Comparison of ENCODE assay signal across 8 cellular contexts in genomic region chrX:54358424-54359211, GRCh38. TPM values are rescaled to one million over a fixed set of nuclear protein-coding genes. Genes with fewer than 3 reads are reported as not detected.
A peak's percentile ranks its signal among the peaks of the same experiment; 100 is the strongest.
DNase-seq lines count a peak whose midpoint lies in the region; ATAC-seq, FAIRE-seq and TF ChIP-seq lines count a peak whose summit lies in the region.

No MANE protein-coding gene starts in this region.

- ATAC-seq in HG02798 (IDR thresholded peaks at IDR 0.05; ENCODE audit: poor library complexity, unreplicated experiment) (peak; percentile 58), PC-3 (no peak), pancreas (peak; percentile 46 to 78 (median 65)), HG03097 (IDR thresholded peaks at IDR 0.05; ENCODE audit: low FRiP score, unreplicated experiment) (no peak)
- ATAC-seq in activated naive CD8-positive, alpha-beta T cell treated with anti-CD3 and anti-CD28 coated beads, Interleukin-2, amount 50 U/mL, for 24 hours = peak; percentile 48

- no peak overlapping the region for H3K27ac ChIP-seq in PC-3 (ENCODE audit: low read length)
- peak overlapping the region; percentile 94 for H3K27ac ChIP-seq in cardiac muscle cell
- peak overlapping the region in 3 of 4 donors; percentile 2 to 51 (median 28) for H3K27ac ChIP-seq in pancreas

- no peaks in the 10 kb centered on the region for H3K9me3 Mint-ChIP-seq in activated naive CD8-positive, alpha-beta T cell treated with anti-CD3 and anti-CD28 coated beads, Interleukin-2, amount 50 U/mL, for 24 hours

- H3K9me3 ChIP-seq in PC-3 (ENCODE audit: low read length) (no peaks in the 10 kb centered on the region), cardiac muscle cell (ENCODE audit: low read depth) (no peaks in the 10 kb centered on the region), pancreas (no peaks in the 10 kb centered on the region)

- H4K20me1 ChIP-seq in PC-3 (ENCODE audit: low read length) = no peaks in the 10 kb centered on the region

- H3K27ac Mint-ChIP-seq in activated naive CD8-positive, alpha-beta T cell treated with anti-CD3 and anti-CD28 coated beads, Interleukin-2, amount 50 U/mL, for 24 hours = no peak overlapping the region

- FAIRE-seq in pancreas (lab: Jason Lieb, UNC) = no peak
- no peak for FAIRE-seq in urothelium cell line (lab: Jason Lieb, UNC)

- peak overlapping the region; percentile 87 for H3K4me2 ChIP-seq in PC-3 (ENCODE audit: low read length)

- no peaks in the 10 kb centered on the region for H3K36me3 ChIP-seq in PC-3 (ENCODE audit: low read depth, low read length)
- H3K36me3 ChIP-seq in cardiac muscle cell = no peaks in the 10 kb centered on the region
- no peaks in the 10 kb centered on the region for H3K36me3 ChIP-seq in pancreas

- peaks cover 22% of the 10 kb centered on the region for H3K4me1 Mint-ChIP-seq in activated naive CD8-positive, alpha-beta T cell treated with anti-CD3 and anti-CD28 coated beads, Interleukin-2, amount 50 U/mL, for 24 hours

- intact Hi-C loops in PC-3 (cut with micrococcal nuclease) (no loop called here), pancreas (cut with DNase I) (no loop called here)

- H2AFZ ChIP-seq in PC-3 (ENCODE audit: low read length) = peak overlapping the region; percentile 89; the same call in 1 of the 2 replicates

- no peak overlapping the region for H3K9ac ChIP-seq in PC-3 (ENCODE audit: low read length)

- H3K4me1 ChIP-seq in PC-3 (ENCODE audit: insufficient read depth, low read length) (no peaks in the 10 kb centered on the region), cardiac muscle cell (ENCODE audit: low read depth) (no peaks in the 10 kb centered on the region), pancreas (no peaks in the 10 kb centered on the region)

- 10 to 42% methylated on average over 54 of the region's 54 CpGs for WGBS in pancreas, 2 donors

- H3K27me3 Mint-ChIP-seq in activated naive CD8-positive, alpha-beta T cell treated with anti-CD3 and anti-CD28 coated beads, Interleukin-2, amount 50 U/mL, for 24 hours = peaks cover 36% of the 10 kb centered on the region

- peak; percentile 83 for DNase-seq in Ammon's horn (ENCODE audit: low spot score)
- no peak for DNase-seq in PC-3
- DNase-seq in activated naive CD8-positive, alpha-beta T cell treated with anti-CD3 and anti-CD28 coated beads, Interleukin-2, amount 50 U/mL, for 24 hours = peak; percentile 46
- DNase-seq in cardiac muscle cell (ENCODE audit: low read depth in 1 of 2, low spot score in 1 of 2) = peak; percentile 82 to 87
- DNase-seq in pancreas = peak; percentile 26 to 61 (median 44)
- peak; percentile 63 for DNase-seq in urothelium cell line (ENCODE audit: low spot score)

- POLR2A ChIA-PET in PC-3 (lab: Charles Lee; ENCODE audit: unreplicated experiment) = no interaction called here

- peak overlapping the region; percentile 69; the same call in 1 of the 2 replicates for H3K4me3 ChIP-seq in PC-3 (ENCODE audit: low read length)
- peak overlapping the region; percentile 64 for H3K4me3 ChIP-seq in cardiac muscle cell
- H3K4me3 ChIP-seq in pancreas = peak overlapping the region in 3 of 4 donors; percentile 30 to 46 (median 31)

- no peaks in the 10 kb centered on the region for H3F3A ChIP-seq in PC-3 (ENCODE audit: low read length, unreplicated experiment)

- CTCF ChIA-PET in PC-3 (lab: Charles Lee) = no interaction called here

- H3K79me2 ChIP-seq in PC-3 (ENCODE audit: low read length) = no peaks in the 10 kb centered on the region

- no peaks in the 10 kb centered on the region for H3K36me3 Mint-ChIP-seq in activated naive CD8-positive, alpha-beta T cell treated with anti-CD3 and anti-CD28 coated beads, Interleukin-2, amount 50 U/mL, for 24 hours (ENCODE audit: low read depth)

- BruUV-seq in PC-3 (replicated peaks; lab: Mats Ljungman, UMichigan) = no TSS peak

- peak overlapping the region; percentile 78 for H3K4me3 Mint-ChIP-seq in activated naive CD8-positive, alpha-beta T cell treated with anti-CD3 and anti-CD28 coated beads, Interleukin-2, amount 50 U/mL, for 24 hours

- H3K27me3 ChIP-seq in PC-3 (ENCODE audit: low read length) (peaks cover 37% of the 10 kb centered on the region), cardiac muscle cell (no peaks in the 10 kb centered on the region), pancreas (peaks cover 0 to 12% (median 0%) of the 10 kb centered on the region in 4 donors)

- H3K9me2 ChIP-seq in PC-3 (replicated peaks; ENCODE audit: low read length) = no peaks in the 10 kb centered on the region

- TF ChIP-seq CTCF in PC-3 (conservative IDR thresholded peaks at IDR 0.05; ENCODE audit: low read depth, low read length) (no peak), cardiac muscle cell (IDR thresholded peaks at IDR 0.05; ENCODE audit: low read depth, low read length) (no peak), pancreas (IDR thresholded peaks at IDR 0.05) (no peak)

RNA-seq across cellular contexts. Expression of gene WNK3, which starts 0.8 kb away (rescaled TPM):
- 0.06 and 0.33 TPM in 2 replicates for total RNA-seq in PC-3 (2014; rRNA removed)
- total RNA-seq in cardiac muscle cell = 4.9 and 5.6 TPM in 2 replicates
- 5.2 and 8.3 TPM in 2 replicates for polyA plus RNA-seq in cardiac muscle cell
- total RNA-seq in pancreas = 1 to 10 TPM in 4 of 6 donors, under 1 TPM in 2; 0.69 to 1.7 (median 1.0) TPM
- under 1 TPM; 0.15 to 0.63 TPM for polyA plus RNA-seq in pancreas

Comparison
In these comparisons a context has a peak if more than half of its experiments do, and no peak if none do; other contexts are left out.
1. ATAC-seq: peak in HG02798 (single experiment), activated naive CD8-positive, alpha-beta T cell treated with anti-CD3 and anti-CD28 coated beads, Interleukin-2, amount 50 U/mL, for 24 hours (single experiment) and pancreas (4 of 4); none in PC-3 (single experiment) and HG03097 (single experiment).
2. Peak in every context shown above with its lines, with median percentiles within 50 percentile points of each other: H3K4me3 ChIP-seq.